20 cellular contexts compared by ENCODE assay signal in the genomic region with DNA sequence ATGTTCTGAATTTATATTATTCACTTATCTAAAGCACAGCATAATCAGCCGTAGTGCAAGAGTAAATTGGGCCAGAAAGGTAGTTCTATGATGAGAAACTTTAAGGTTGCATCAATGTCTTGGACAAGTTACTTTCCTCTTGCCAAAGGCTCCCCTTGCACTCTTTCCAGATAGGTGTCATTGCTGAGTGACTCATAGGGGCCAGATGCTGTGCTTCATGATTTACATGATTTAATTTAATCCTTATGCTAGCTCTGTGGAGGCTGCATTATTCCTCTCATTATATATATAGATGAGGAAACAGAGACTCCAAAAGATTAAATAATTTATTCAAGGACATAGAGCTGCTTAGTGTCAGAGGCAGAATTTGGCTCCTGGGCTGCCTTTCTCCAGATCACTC. TPM values are rescaled to one million over a fixed set of nuclear protein-coding genes. Genes with fewer than 3 reads are reported as not detected.
DNase-seq lines count a peak whose midpoint lies in the region; ATAC-seq lines count a peak whose summit lies in the region.
"Had no signal": no experiment of that assay in that cellular context is flagged by ENCODE, and none has a peak within 500 bp of the region (broad histone marks: within the 10 kb centered on the region; RNA-seq: fewer than 3 reads in every experiment).

No MANE protein-coding gene starts in this region.

- peak; percentile 90 for DNase-seq in DMS 273 (lab: John Stamatoyannopoulos, UW; ENCODE audit: unreplicated experiment)
- DNase-seq in NCI-H524 treated with DMSO at 0.1 percent for 48 hours (lab: John Stamatoyannopoulos, UW), result peak; percentile 19
- DNase-seq in middle frontal gyrus (ENCODE audit: extremely low spot score, low spot score), result peak; percentile 24
- DNase-seq in hepatic stellate cell (ENCODE audit: low spot score), result no peak
- DNase-seq: activated CD4-positive, alpha-beta T cell treated with anti-CD3 and anti-CD28 coated beads for 48 hours; activated naive CD8-positive, alpha-beta T cell treated with anti-CD3 and anti-CD28 coated beads, Interleukin-2, amount 50 U/mL, for 24 hours; activated T-cell treated with anti-CD3 and anti-CD28 coated beads, Interleukin-2, amount 50 U/mL, for 24 hours; NCI-H1105 treated with DMSO at 0.1 percent for 48 hours; nephron progenitor cell; Peyer's patch; right lobe of liver; stimulated activated CD4-positive, alpha-beta T cell treated with anti-CD3 and anti-CD28 coated beads, Interleukin-4, amount 100 ng/mL, for 4 hours; T-helper 2 cell had no signal

- peak; percentile 68 for ATAC-seq in esophagus mucosa
- no peak for ATAC-seq in HG03108 (IDR thresholded peaks at IDR 0.05; ENCODE audit: unreplicated experiment)
- no peak for ATAC-seq in GM21515 (IDR thresholded peaks at IDR 0.05; ENCODE audit: unreplicated experiment)
- no peak for ATAC-seq in GM21619 (IDR thresholded peaks at IDR 0.05; ENCODE audit: unreplicated experiment)
- ATAC-seq: activated naive CD8-positive, alpha-beta T cell treated with anti-CD3 and anti-CD28 coated beads, Interleukin-2, amount 50 U/mL, for 24 hours; right lobe of liver; stimulated activated effector memory CD8-positive, alpha-beta T cell treated with anti-CD3 and anti-CD28 coated beads, Interleukin-12 subunit alpha, Interleukin-12 subunit beta, amount 100 ng/mL, for 72 hours had no signal

RNA-seq across cellular contexts. Expression of a gene that starts 5.0 kb away (rescaled TPM):
- total RNA-seq in esophagus mucosa, result not detected
- total RNA-seq: dermis microvascular lymphatic vessel endothelial cell had no signal

RNA-seq across cellular contexts. Expression of a gene that starts 25.0 kb away (rescaled TPM):
- total RNA-seq in esophagus mucosa, result not detected
- total RNA-seq: dermis microvascular lymphatic vessel endothelial cell, urinary bladder had no signal
